In the genomic region with DNA sequence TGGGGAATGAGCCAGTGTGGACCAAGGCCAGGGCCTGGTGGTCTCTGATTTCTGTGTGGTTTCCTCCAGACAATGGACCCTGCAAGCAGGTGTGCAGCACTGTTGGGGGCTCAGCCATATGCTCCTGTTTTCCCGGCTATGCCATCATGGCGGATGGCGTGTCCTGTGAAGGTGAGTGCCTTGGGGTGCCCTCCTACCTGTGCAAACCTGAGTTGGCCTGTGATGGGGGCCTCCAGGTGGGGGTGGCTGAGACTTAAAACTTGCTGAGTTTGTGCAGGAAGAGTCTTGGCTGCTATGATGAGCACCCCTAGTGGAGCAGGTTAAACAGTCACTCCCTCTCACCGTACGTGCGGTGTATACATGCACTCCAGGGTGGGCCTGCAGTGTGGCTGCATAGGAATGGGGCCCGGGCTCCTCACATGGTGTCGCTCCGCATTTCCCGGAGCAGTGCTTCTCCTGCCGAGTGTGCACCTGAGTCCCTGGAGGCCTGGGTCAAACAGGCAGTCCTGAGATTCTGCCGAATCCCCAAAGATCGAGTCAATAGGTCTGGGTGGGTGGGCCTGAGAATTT, we compare ENCODE assay signal across 24 cellular contexts.
"Had no signal": no experiment of that assay in that cellular context is flagged by ENCODE, and none has a peak within 500 bp of the region (broad histone marks: within the 10 kb centered on the region; RNA-seq: fewer than 3 reads in every experiment).

No MANE protein-coding gene starts in this region.

- H3K27ac ChIP-seq: adrenal gland, ascending aorta, brain microvascular endothelial cell, dorsolateral prefrontal cortex, esophagus squamous epithelium, gastroesophageal sphincter, right lobe of liver, transverse colon had no signal

- H3K36me3 ChIP-seq: adrenal gland, brain microvascular endothelial cell, right lobe of liver, transverse colon had no signal

- H3K4me3 ChIP-seq: adrenal gland, ascending aorta, dorsolateral prefrontal cortex, esophagus squamous epithelium, gastroesophageal sphincter, right lobe of liver, skin epidermis, transverse colon had no signal

- H3K27me3 ChIP-seq: adrenal gland, ascending aorta, brain microvascular endothelial cell, dorsolateral prefrontal cortex, esophagus squamous epithelium, gastroesophageal sphincter, right lobe of liver, transverse colon had no signal

- H3K9me3 ChIP-seq: adrenal gland, ascending aorta, esophagus squamous epithelium, gastroesophageal sphincter, right lobe of liver, transverse colon had no signal

- ATAC-seq: activated T-cell treated with anti-CD3 and anti-CD28 coated beads, Interleukin-2, amount 50 U/mL, for 4 hours; gastroesophageal sphincter; left ventricle myocardium superior; right lobe of liver; stimulated activated memory B cell treated with anti-CD40 and anti-IgM and Interleukin-4, amounts not matched to agents 10 μg/mL and 1 μg/mL and 100 μg/mL, for 72 hours had no signal

- FAIRE-seq: TTC549, urothelium cell line had no signal

- H3K4me1 ChIP-seq: adrenal gland, ascending aorta, gastroesophageal sphincter, right lobe of liver, transverse colon had no signal

- DNase-seq: activated B cell treated with CpG ODN at 0.5 μM for 24 hours; activated CD4-positive, alpha-beta T cell treated with anti-CD3 and anti-CD28 coated beads for 4 hours; activated CD4-positive, alpha-beta T cell treated with anti-CD3 and anti-CD28 coated beads, Interleukin-2, amount 50 U/mL, for 48 hours; activated CD8-positive, alpha-beta memory T cell treated with anti-CD3 and anti-CD28 coated beads, Interleukin-2, amount 50 U/mL, for 48 hours; activated naive CD4-positive, alpha-beta T cell; activated T-cell treated with anti-CD3 and anti-CD28 coated beads, Interleukin-2, amount 50 U/mL, for 4 hours; adrenal gland; brain microvascular endothelial cell; esophagus squamous epithelium; head of caudate nucleus; hypothalamus; left ventricle myocardium superior; midbrain; nucleus accumbens; stimulated activated CD4-positive, alpha-beta T cell treated with anti-CD3 and anti-CD28 coated beads, Interleukin-2, amount 100 ng/mL, for 24 hours; transverse colon had no signal
